In genomic region chr18:9671214-9671613, GRCh38 we compare ENCODE assay signal across 1 cellular context.
TF ChIP-seq lines count a peak whose summit lies in the region.

No MANE protein-coding gene starts in this region.

TF ChIP-seq in HepG2, 621 proteins besides CTCF, POLR2A, EP300 and RAD21:
- TF ChIP-seq MTA1 (CRISPR knock-in tag; IDR thresholded peaks at IDR 0.05; ENCODE audit: borderline replicate concordance) (no peak), ZSCAN21 (CRISPR knock-in tag; IDR thresholded peaks at IDR 0.05; ENCODE audit: borderline replicate concordance) (no peak), HNRNPUL1 (IDR thresholded peaks at IDR 0.05; ENCODE audit: low read depth, low read length) (no peak), ZFP90 (CRISPR knock-in tag; IDR thresholded peaks at IDR 0.05; ENCODE audit: borderline replicate concordance) (no peak), ZNF776 (CRISPR knock-in tag; IDR thresholded peaks at IDR 0.05) (no peak), CCDC6 (CRISPR knock-in tag; IDR thresholded peaks at IDR 0.05) (no peak), GPBP1L1 (CRISPR knock-in tag; IDR thresholded peaks at IDR 0.05) (no peak), HOXA9 (CRISPR knock-in tag; IDR thresholded peaks at IDR 0.05; ENCODE audit: borderline replicate concordance) (no peak), EZH2 (conservative IDR thresholded peaks at IDR 0.05; ENCODE audit: low read depth, low read length) (no peak), PRPF4 (IDR thresholded peaks at IDR 0.05; ENCODE audit: low read depth, low read length, poor library complexity, severe bottlenecking) (no peak), SRSF9 (IDR thresholded peaks at IDR 0.05; ENCODE audit: borderline replicate concordance, insufficient read depth, low read depth, low read length, poor library complexity, severe bottlenecking) (no peak)
